6 cellular contexts compared by ENCODE assay signal in the genomic region with DNA sequence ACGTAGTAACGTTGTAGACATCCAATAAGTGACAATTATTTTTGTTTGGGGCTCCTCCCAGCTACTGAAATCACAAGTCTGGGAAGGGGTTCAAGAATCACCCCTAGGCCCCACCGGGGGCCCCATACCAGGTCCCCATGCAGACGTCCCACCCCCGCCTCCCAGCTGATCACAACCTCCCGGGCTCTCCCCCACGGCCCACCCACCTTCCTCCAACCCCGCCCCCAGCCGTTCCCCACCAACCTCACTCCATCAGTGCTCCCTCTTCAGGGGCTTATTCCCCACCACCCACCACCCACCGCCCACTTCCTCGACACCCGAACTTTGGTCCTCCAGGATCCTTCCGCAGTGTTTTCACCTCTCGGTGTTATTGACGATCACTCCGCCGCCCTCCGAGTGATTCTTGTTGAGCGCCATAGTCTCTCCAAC. TPM values are rescaled to one million over a fixed set of nuclear protein-coding genes. Genes with fewer than 3 reads are reported as not detected.
DNase-seq lines count a peak whose midpoint lies in the region; ATAC-seq lines count a peak whose summit lies in the region.

No MANE protein-coding gene starts in this region.

- no peak overlapping the region for H3K27ac Mint-ChIP-seq in activated T-cell treated with anti-CD3 and anti-CD28 coated beads, Interleukin-2, amount 50 U/mL, for 72 hours

- DNase-seq in activated T-cell treated with anti-CD3 and anti-CD28 coated beads, Interleukin-2, amount 50 U/mL, for 72 hours, result no peak
- no peak for DNase-seq in activated T-cell treated with anti-CD3 and anti-CD28 coated beads for 4 hours
- DNase-seq in right cardiac atrium, result no peak
- peak; percentile 70 for DNase-seq in ureter (ENCODE audit: low spot score)
- no peak for DNase-seq in UCSD-AML1 (lab: John Stamatoyannopoulos, UW; ENCODE audit: unreplicated experiment)
- DNase-seq in Ammon's horn (ENCODE audit: low spot score), result no peak

- H3K27ac ChIP-seq in right cardiac atrium (ENCODE audit: low read length), result peak overlapping the region; percentile 59

- no peak overlapping the region for H3K4me3 Mint-ChIP-seq in activated T-cell treated with anti-CD3 and anti-CD28 coated beads, Interleukin-2, amount 50 U/mL, for 72 hours

- peaks cover 3% of the 10 kb centered on the region for H3K4me1 ChIP-seq in right cardiac atrium (ENCODE audit: control insufficient read depth, insufficient read depth, low read length)

- H3K9me3 Mint-ChIP-seq in activated T-cell treated with anti-CD3 and anti-CD28 coated beads, Interleukin-2, amount 50 U/mL, for 72 hours, result no peaks in the 10 kb centered on the region

- peak overlapping the region; percentile 90 for H3K4me3 ChIP-seq in right cardiac atrium (ENCODE audit: low read length)

- H3K9me3 ChIP-seq in right cardiac atrium (ENCODE audit: control insufficient read depth, low read length), result no peaks in the 10 kb centered on the region

- ATAC-seq in activated T-cell treated with anti-CD3 and anti-CD28 coated beads, Interleukin-2, amount 50 U/mL, for 72 hours (replicated peaks in 1 of 2), result peak; percentile 8 to 36
- ATAC-seq in right cardiac atrium, result peak; percentile 23 to 36

- H3K36me3 Mint-ChIP-seq in activated T-cell treated with anti-CD3 and anti-CD28 coated beads, Interleukin-2, amount 50 U/mL, for 72 hours (ENCODE audit: insufficient read depth in 2 of 2), result peaks cover 0 to 5% of the 10 kb centered on the region in 2 donors

- under 1% methylated on average over 19 of the region's 19 CpGs for WGBS in right cardiac atrium

- intact Hi-C loops in right cardiac atrium (cut with DNase I), result no loop called here

- no peaks in the 10 kb centered on the region for H3K27me3 ChIP-seq in right cardiac atrium (ENCODE audit: control insufficient read depth, insufficient read depth)

- H3K27me3 Mint-ChIP-seq in activated T-cell treated with anti-CD3 and anti-CD28 coated beads, Interleukin-2, amount 50 U/mL, for 72 hours (ENCODE audit: low read depth), result no peaks in the 10 kb centered on the region

- peaks cover 37% of the 10 kb centered on the region for H3K4me1 Mint-ChIP-seq in activated T-cell treated with anti-CD3 and anti-CD28 coated beads, Interleukin-2, amount 50 U/mL, for 72 hours (ENCODE audit: low read depth)

RNA-seq across cellular contexts. Expression of gene WBP2, which starts 0.2 kb away (rescaled TPM):
- total RNA-seq in activated T-cell treated with anti-CD3 and anti-CD28 coated beads, Interleukin-2, amount 50 U/mL, for 72 hours, result 100 to 1,000 TPM in 1 of 2 donors, 10 to 100 TPM in 1; 90.2 to 109 TPM
- total RNA-seq in right cardiac atrium, result 100 to 1,000 TPM; 112 to 128 (median 118) TPM
- polyA plus RNA-seq in right cardiac atrium, result 109 TPM
- 104 TPM for total RNA-seq in ureter

RNA-seq across cellular contexts. Expression of gene UNC13D, which starts 10.7 kb away (rescaled TPM):
- total RNA-seq in activated T-cell treated with anti-CD3 and anti-CD28 coated beads, Interleukin-2, amount 50 U/mL, for 72 hours, result 10 to 100 TPM; 89.0 to 97.6 TPM
- total RNA-seq in right cardiac atrium, result 10 to 100 TPM; 12.6 to 30.4 (median 27.4) TPM
- 18.8 TPM for polyA plus RNA-seq in right cardiac atrium
- 75.3 TPM for total RNA-seq in ureter

RNA-seq across cellular contexts. Expression of gene TRIM47, which starts 23.5 kb away (rescaled TPM):
- 10 to 100 TPM; 16.5 to 24.1 TPM for total RNA-seq in activated T-cell treated with anti-CD3 and anti-CD28 coated beads, Interleukin-2, amount 50 U/mL, for 72 hours
- 10 to 100 TPM; 24.1 to 25.9 (median 25.3) TPM for total RNA-seq in right cardiac atrium
- polyA plus RNA-seq in right cardiac atrium, result 19.2 TPM
- 44.9 TPM for total RNA-seq in ureter

RNA-seq across cellular contexts. Expression of gene TRIM65, which starts 41.9 kb away (rescaled TPM):
- total RNA-seq in activated T-cell treated with anti-CD3 and anti-CD28 coated beads, Interleukin-2, amount 50 U/mL, for 72 hours, result 10 to 100 TPM; 24.0 to 30.7 TPM
- 10 to 100 TPM in 1 of 4 donors, 1 to 10 TPM in 3; 5.7 to 10.7 (median 7.7) TPM for total RNA-seq in right cardiac atrium
- polyA plus RNA-seq in right cardiac atrium, result 7.9 TPM
- total RNA-seq in ureter, result 16.2 TPM

RNA-seq across cellular contexts. Expression of gene MRPL38, which starts 49.8 kb away (rescaled TPM):
- total RNA-seq in activated T-cell treated with anti-CD3 and anti-CD28 coated beads, Interleukin-2, amount 50 U/mL, for 72 hours, result 100 to 1,000 TPM; 101 to 117 TPM
- 10 to 100 TPM; 64.1 to 94.2 (median 83.8) TPM for total RNA-seq in right cardiac atrium
- 57.9 TPM for polyA plus RNA-seq in right cardiac atrium
- 101 TPM for total RNA-seq in ureter
